ENCODE assay signal across 25 cellular contexts in the genomic region with DNA sequence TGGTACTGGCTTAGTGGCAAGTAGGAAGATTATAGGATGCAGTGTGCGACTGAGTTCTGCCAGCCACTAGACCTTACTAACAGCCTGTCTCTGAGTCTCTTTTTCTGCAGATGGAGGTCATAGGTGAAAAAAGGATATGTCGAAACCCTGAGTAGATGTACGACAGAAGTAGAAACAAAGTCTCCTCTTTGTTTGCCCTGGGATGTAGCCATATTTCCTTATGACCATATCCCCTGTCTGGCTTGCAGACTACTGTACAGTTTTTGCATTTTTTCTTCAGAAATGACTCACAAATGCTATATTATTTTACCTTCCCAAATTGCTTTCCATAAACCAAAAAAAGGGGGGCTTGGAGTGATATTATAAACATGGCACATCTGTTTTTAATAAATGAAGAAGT.
DNase-seq lines count a peak whose midpoint lies in the region; ATAC-seq, FAIRE-seq and TF ChIP-seq lines count a peak whose summit lies in the region.
"Had no signal": no experiment of that assay in that cellular context is flagged by ENCODE, and none has a peak within 500 bp of the region (broad histone marks: within the 10 kb centered on the region; RNA-seq: fewer than 3 reads in every experiment).

No MANE protein-coding gene starts in this region.

- H3K79me2 ChIP-seq in astrocyte (ENCODE audit: insufficient read depth, low read length): no peaks in the 10 kb centered on the region
- no peaks in the 10 kb centered on the region for H3K79me2 ChIP-seq in GM23248 (ENCODE audit: insufficient read depth)

- peak overlapping the region; percentile 25 for H3K4me2 ChIP-seq in astrocyte (ENCODE audit: low read length)
- no peak overlapping the region for H3K4me2 ChIP-seq in GM23248 (ENCODE audit: unreplicated experiment)
- H3K4me2 ChIP-seq: PC-9 had no signal

- H3K36me3 ChIP-seq in astrocyte (ENCODE audit: insufficient read depth, low read length) (no peaks in the 10 kb centered on the region), GM23248 (ENCODE audit: low read depth) (no peaks in the 10 kb centered on the region), stomach (no peaks in the 10 kb centered on the region)
- H3K36me3 ChIP-seq: MG63 had no signal

- ATAC-seq in HG03025 (IDR thresholded peaks at IDR 0.05; ENCODE audit: low FRiP score, unreplicated experiment): no peak
- ATAC-seq: CD8-positive, alpha-beta T cell had no signal

- H3K4me1 ChIP-seq in astrocyte (ENCODE audit: insufficient read depth, low read length) (no peaks in the 10 kb centered on the region), GM23248 (ENCODE audit: insufficient read depth) (no peaks in the 10 kb centered on the region), stomach (no peaks in the 10 kb centered on the region)

- H3K9me3 ChIP-seq in astrocyte (ENCODE audit: insufficient read depth, low read depth, low read length) (no peaks in the 10 kb centered on the region), GM23248 (ENCODE audit: low read depth) (no peaks in the 10 kb centered on the region), stomach (no peaks in the 10 kb centered on the region)
- H3K9me3 ChIP-seq: MG63 had no signal

- in situ Hi-C loops in GM23248 (cut with MboI): no loop called here

- no peak overlapping the region for H3K27ac Mint-ChIP-seq in astrocyte (ENCODE audit: unreplicated experiment)
- H3K27ac Mint-ChIP-seq in nephron: peak overlapping the region in 2 of 3 experiments; percentile 28 to 48
- no peak overlapping the region for H3K27ac Mint-ChIP-seq in immature natural killer cell
- H3K27ac Mint-ChIP-seq: B cell; CD8-positive, alpha-beta T cell had no signal

- no peak for FAIRE-seq in astrocyte (lab: Jason Lieb, UNC)
- FAIRE-seq: GM12892, GM19239 had no signal

- H4K20me1 ChIP-seq in astrocyte (ENCODE audit: insufficient read depth, low read length) (no peaks in the 10 kb centered on the region), GM23248 (ENCODE audit: insufficient read depth) (no peaks in the 10 kb centered on the region)

- intact Hi-C loops in stomach (cut with DNase I; ENCODE audit: low total_unique reads): no loop called here

- H3F3A ChIP-seq in GM23248 (ENCODE audit: insufficient read depth): no peaks in the 10 kb centered on the region

- TF ChIP-seq EP300 in stomach (IDR thresholded peaks at IDR 0.05): no peak

- no peak for TF ChIP-seq CTCF in astrocyte (IDR thresholded peaks at IDR 0.05; ENCODE audit: insufficient read depth, low read depth, low read length)
- TF ChIP-seq CTCF in nephron (IDR thresholded peaks at IDR 0.05; ENCODE audit: unreplicated experiment in 3 of 3): no peak
- TF ChIP-seq CTCF in stomach (IDR thresholded peaks at IDR 0.05): no peak

- H3K36me3 Mint-ChIP-seq in astrocyte (ENCODE audit: low read depth, unreplicated experiment) (no peaks in the 10 kb centered on the region), nephron (ENCODE audit: low read depth) (no peaks in the 10 kb centered on the region), immature natural killer cell (no peaks in the 10 kb centered on the region)
- H3K36me3 Mint-ChIP-seq: CD8-positive, alpha-beta T cell had no signal

- H3K4me3 Mint-ChIP-seq in astrocyte (ENCODE audit: unreplicated experiment) (no peak overlapping the region), nephron (no peak overlapping the region), immature natural killer cell (no peak overlapping the region)
- H3K4me3 Mint-ChIP-seq: B cell; CD8-positive, alpha-beta T cell had no signal

- H3K27me3 ChIP-seq in astrocyte (ENCODE audit: insufficient read depth, low read length): no peaks in the 10 kb centered on the region
- no peaks in the 10 kb centered on the region for H3K27me3 ChIP-seq in GM23248 (replicated peaks; ENCODE audit: insufficient read depth)
- H3K27me3 ChIP-seq in stomach: no peaks in the 10 kb centered on the region

- no peaks in the 10 kb centered on the region for H3K27me3 Mint-ChIP-seq in astrocyte (ENCODE audit: low read depth, unreplicated experiment)
- H3K27me3 Mint-ChIP-seq in nephron (ENCODE audit: low read depth): no peaks in the 10 kb centered on the region
- peaks cover 0 to 3% (median 0%) of the 10 kb centered on the region in 3 donors for H3K27me3 Mint-ChIP-seq in immature natural killer cell (ENCODE audit: low read depth in 3 of 3)

- H3K9me2 ChIP-seq in GM23248 (ENCODE audit: insufficient read depth): no peaks in the 10 kb centered on the region

- no peak for TF ChIP-seq POLR2A in stomach (IDR thresholded peaks at IDR 0.05)

- no peak overlapping the region for H3K4me3 ChIP-seq in astrocyte (ENCODE audit: insufficient read depth, low read depth, low read length)
- no peak overlapping the region for H3K4me3 ChIP-seq in GM23248
- H3K4me3 ChIP-seq in stomach: no peak overlapping the region
- H3K4me3 ChIP-seq: MG63, PC-9 had no signal

- H3K9ac ChIP-seq in astrocyte (ENCODE audit: low read length) (no peak overlapping the region), GM23248 (no peak overlapping the region)

- DNase-seq in NCI-H69 (lab: John Stamatoyannopoulos, UW): peak; percentile 49
- DNase-seq in astrocyte (ENCODE audit: low read depth): peak; percentile 59
- DNase-seq in immature natural killer cell: no peak
- no peak for DNase-seq in GM23248
- DNase-seq in stomach: no peak
- DNase-seq: CD8-positive, alpha-beta T cell; DMS 273 treated with DMSO at 0.1 percent for 48 hours; DND-41; H7; KG1; MG63; NCI-H1105 treated with DMSO at 0.1 percent for 48 hours; NCI-H1930; NCI-H446; NCI-H524 treated with DMSO at 0.1 percent for 48 hours; NCI-H82; NK-92 treated with Interleukin-12 subunit alpha and Interleukin-12 subunit beta, amount 100 ng/mL, for 24 hours; PC-9 had no signal

- H3K27ac ChIP-seq in astrocyte (ENCODE audit: low read depth, low read length): no peak overlapping the region
- no peak overlapping the region for H3K27ac ChIP-seq in GM23248
- H3K27ac ChIP-seq in stomach: no peak overlapping the region
- H3K27ac ChIP-seq: C4-2B, PC-9, RWPE1 had no signal

- H2AFZ ChIP-seq in astrocyte (ENCODE audit: low read depth, low read length) (no peak overlapping the region), GM23248 (no peak overlapping the region)
- H2AFZ ChIP-seq: PC-9 had no signal

- H3K9me3 Mint-ChIP-seq in astrocyte (ENCODE audit: unreplicated experiment) (no peaks in the 10 kb centered on the region), nephron (no peaks in the 10 kb centered on the region), immature natural killer cell (peaks cover 0 to 6% (median under 1%) of the 10 kb centered on the region in 6 donors)
- H3K9me3 Mint-ChIP-seq: CD8-positive, alpha-beta T cell had no signal

- H3K4me1 Mint-ChIP-seq in astrocyte (ENCODE audit: low read depth, unreplicated experiment) (no peaks in the 10 kb centered on the region), nephron (peaks cover 10% of the 10 kb centered on the region), immature natural killer cell (no peaks in the 10 kb centered on the region)
- H3K4me1 Mint-ChIP-seq: B cell had no signal

- WGBS in GM23248 (ENCODE audit: low coverage in 1 of 2, low lambda C conversion rate in 2 of 2, missing lambda C conversion rate in 2 of 2), 2 experiments: 23 to 30% methylated on average over 3 of the region's 3 CpGs
- WGBS in stomach, 5 donors: 59 to 80% (median 69%) methylated on average over 3 of the region's 3 CpGs

Comparison
In these comparisons a context has a peak if more than half of its experiments do, and no peak if none do; other contexts are left out.
1. DNase-seq: peak in NCI-H69 (single experiment) and astrocyte (single experiment); none in immature natural killer cell (0 of 3), GM23248 (single experiment) and stomach (single experiment).
2. H3K27ac Mint-ChIP-seq: peak in nephron (2 of 3); none in astrocyte (single experiment) and immature natural killer cell (0 of 6).